Comparison of ENCODE assay signal across 20 cellular contexts in the genomic region with DNA sequence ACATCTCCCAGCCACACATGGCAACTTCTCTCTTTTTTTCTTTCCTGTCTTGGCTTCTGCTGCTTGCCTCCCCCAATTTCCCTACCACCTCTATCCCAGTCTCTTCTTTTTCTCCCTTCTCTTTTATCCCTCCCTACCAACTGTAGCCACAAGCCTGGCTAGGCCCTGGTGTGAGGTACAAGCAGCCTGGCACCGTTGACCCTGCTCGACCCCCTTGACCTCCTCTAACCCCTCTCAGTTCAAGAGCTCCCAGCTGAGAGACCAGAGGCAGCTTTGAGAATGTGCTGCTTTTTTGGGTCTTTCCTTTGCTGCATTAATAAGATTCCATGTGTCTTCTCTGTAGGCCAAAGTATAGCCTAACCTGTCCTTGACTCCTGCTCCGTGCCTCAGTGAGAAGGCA. TPM values are rescaled to one million over a fixed set of nuclear protein-coding genes. Genes with fewer than 3 reads are reported as not detected.
DNase-seq lines count a peak whose midpoint lies in the region; ATAC-seq and TF ChIP-seq lines count a peak whose summit lies in the region.
"Had no signal": no experiment of that assay in that cellular context is flagged by ENCODE, and none has a peak within 500 bp of the region (broad histone marks: within the 10 kb centered on the region; RNA-seq: fewer than 3 reads in every experiment).

No MANE protein-coding gene starts in this region.

- no peak overlapping the region for H3K4me3 Mint-ChIP-seq in HFFc6
- no peak overlapping the region for H3K4me3 Mint-ChIP-seq in WTC11
- no peak overlapping the region for H3K4me3 Mint-ChIP-seq in neural crest cell
- no peak overlapping the region for H3K4me3 Mint-ChIP-seq in stimulated activated effector memory CD8-positive, alpha-beta T cell treated with anti-CD3 and anti-CD28 coated beads, Interleukin-12 subunit alpha, Interleukin-12 subunit beta, amount 100 ng/mL, for 72 hours
- H3K4me3 Mint-ChIP-seq: CD8-positive, alpha-beta T cell had no signal

- no peaks in the 10 kb centered on the region for H3K27me3 ChIP-seq in stomach

- peaks cover 0 to 3% (median 0%) of the 10 kb centered on the region in 4 donors for H3K9me3 ChIP-seq in stomach

- H3K27me3 Mint-ChIP-seq in HFFc6 (ENCODE audit: insufficient read depth) (no peaks in the 10 kb centered on the region), WTC11 (ENCODE audit: low read depth) (no peaks in the 10 kb centered on the region), neural crest cell (ENCODE audit: low read depth) (no peaks in the 10 kb centered on the region)

- TF ChIP-seq POLR2A in stomach (IDR thresholded peaks at IDR 0.05) = no peak

- ATAC-seq in WTC11 = no peak
- ATAC-seq in stimulated activated effector memory CD8-positive, alpha-beta T cell treated with anti-CD3 and anti-CD28 coated beads, Interleukin-12 subunit alpha, Interleukin-12 subunit beta, amount 100 ng/mL, for 72 hours = no peak
- ATAC-seq: CD8-positive, alpha-beta T cell; GM12878; K562; SK-N-SH treated with all-trans-retinoic acid at 6 μM for 48 hours had no signal

- no peak for TF ChIP-seq EP300 in stomach (IDR thresholded peaks at IDR 0.05)

- H3K9me3 Mint-ChIP-seq in HFFc6 = peaks cover 8% of the 10 kb centered on the region
- H3K9me3 Mint-ChIP-seq in WTC11 = peaks cover 10% of the 10 kb centered on the region
- H3K9me3 Mint-ChIP-seq in neural crest cell = peaks cover 3% of the 10 kb centered on the region
- H3K9me3 Mint-ChIP-seq in stimulated activated effector memory CD8-positive, alpha-beta T cell treated with anti-CD3 and anti-CD28 coated beads, Interleukin-12 subunit alpha, Interleukin-12 subunit beta, amount 100 ng/mL, for 72 hours = peaks cover 7% of the 10 kb centered on the region

- intact Hi-C loops in stomach (cut with DNase I; ENCODE audit: low total_unique reads) = no loop called here

- H3K27ac Mint-ChIP-seq in HFFc6 (peak overlapping the region; percentile 84), WTC11 (peak overlapping the region; percentile 26), neural crest cell (ENCODE audit: unreplicated experiment) (peak overlapping the region; percentile 72)
- peak overlapping the region; percentile 10 for H3K27ac Mint-ChIP-seq in stimulated activated effector memory CD8-positive, alpha-beta T cell treated with anti-CD3 and anti-CD28 coated beads, Interleukin-12 subunit alpha, Interleukin-12 subunit beta, amount 100 ng/mL, for 72 hours
- H3K27ac Mint-ChIP-seq: CD8-positive, alpha-beta T cell had no signal

- CTCF ChIA-PET in WTC11 (lab: Charles Lee) = interaction anchor here (1.2 kb wide), 1 partner anchor 8 kb away, joined by 12 read pairs; no protein-coding TSS in a partner anchor

- DNase-seq in HFFc6 = no peak
- DNase-seq in WTC11 (ENCODE audit: low spot score) = peak; percentile 4
- DNase-seq in neural crest cell (ENCODE audit: low read depth, low spot score) = no peak
- no peak for DNase-seq in stimulated activated effector memory CD8-positive, alpha-beta T cell treated with anti-CD3 and anti-CD28 coated beads, Interleukin-12 subunit alpha, Interleukin-12 subunit beta, amount 100 ng/mL, for 72 hours (ENCODE audit: low spot score in 2 of 2)
- DNase-seq in HCEC 1CT = no peak
- no peak for DNase-seq in stomach
- DNase-seq in activated CD4-positive, alpha-beta T cell treated with anti-CD3 and anti-CD28 coated beads, Interleukin-2, amount 50 U/mL, for 4 hours = no peak
- DNase-seq: CD8-positive, alpha-beta T cell; DMS79 treated with DMSO at 0.1 percent for 48 hours; MV-4-11; NCI-H1417; NCI-H187 treated with DMSO at 0.1 percent for 48 hours; NCI-H526 treated with DMSO at 0.1 percent for 48 hours; SHP77 had no signal

- H3K36me3 Mint-ChIP-seq in HFFc6 (ENCODE audit: low read depth) (peaks cover 34% of the 10 kb centered on the region), WTC11 (peaks cover 18% of the 10 kb centered on the region), neural crest cell (ENCODE audit: low read depth) (peaks cover 8% of the 10 kb centered on the region)
- peaks cover 7% of the 10 kb centered on the region for H3K36me3 Mint-ChIP-seq in stimulated activated effector memory CD8-positive, alpha-beta T cell treated with anti-CD3 and anti-CD28 coated beads, Interleukin-12 subunit alpha, Interleukin-12 subunit beta, amount 100 ng/mL, for 72 hours
- H3K36me3 Mint-ChIP-seq: CD8-positive, alpha-beta T cell had no signal

- H3K4me1 Mint-ChIP-seq in HFFc6 (ENCODE audit: low read depth) (peaks cover 65% of the 10 kb centered on the region), WTC11 (0 out of 2 replicates have a peak, but pooled peaks cover 5% of the 10 kb centered on the region), neural crest cell (peaks cover 19% of the 10 kb centered on the region)
- peaks cover 7% of the 10 kb centered on the region for H3K4me1 Mint-ChIP-seq in stimulated activated effector memory CD8-positive, alpha-beta T cell treated with anti-CD3 and anti-CD28 coated beads, Interleukin-12 subunit alpha, Interleukin-12 subunit beta, amount 100 ng/mL, for 72 hours

- POLR2A ChIA-PET in WTC11 (lab: Charles Lee) = interaction anchor here (0.6 kb wide), 1 partner anchor 20 kb away, joined by 4 read pairs; no protein-coding TSS in a partner anchor

- H3K27ac ChIP-seq in stomach = no peak overlapping the region
- H3K27ac ChIP-seq: BLaER1, HL-60 had no signal

- H3K36me3 ChIP-seq in stomach = peaks cover 0 to 68% (median 53%) of the 10 kb centered on the region in 4 donors
- H3K36me3 ChIP-seq: BLaER1 had no signal

- H3K4me1 ChIP-seq in stomach = no peaks in the 10 kb centered on the region
- H3K4me1 ChIP-seq: BLaER1 had no signal

- no peak for TF ChIP-seq CTCF in HFFc6 (IDR thresholded peaks at IDR 0.05)
- no peak for TF ChIP-seq CTCF in WTC11 (IDR thresholded peaks at IDR 0.05)
- TF ChIP-seq CTCF in neural crest cell (conservative IDR thresholded peaks at IDR 0.05) = no peak
- TF ChIP-seq CTCF in stomach (IDR thresholded peaks at IDR 0.05) = no peak

- 81 to 92% (median 85%) methylated on average over 3 of the region's 3 CpGs for WGBS in stomach, 5 donors

- no peak overlapping the region for H3K4me3 ChIP-seq in stomach
- H3K4me3 ChIP-seq: BLaER1, GM12878, K562 had no signal

TF ChIP-seq in WTC11, 78 proteins besides CTCF, POLR2A, EP300 and RAD21:
- no peak for TF ChIP-seq KAT7 (CRISPR knock-in tag; IDR thresholded peaks at IDR 0.05; ENCODE audit: borderline replicate concordance)
- TF ChIP-seq, protein P1, sequence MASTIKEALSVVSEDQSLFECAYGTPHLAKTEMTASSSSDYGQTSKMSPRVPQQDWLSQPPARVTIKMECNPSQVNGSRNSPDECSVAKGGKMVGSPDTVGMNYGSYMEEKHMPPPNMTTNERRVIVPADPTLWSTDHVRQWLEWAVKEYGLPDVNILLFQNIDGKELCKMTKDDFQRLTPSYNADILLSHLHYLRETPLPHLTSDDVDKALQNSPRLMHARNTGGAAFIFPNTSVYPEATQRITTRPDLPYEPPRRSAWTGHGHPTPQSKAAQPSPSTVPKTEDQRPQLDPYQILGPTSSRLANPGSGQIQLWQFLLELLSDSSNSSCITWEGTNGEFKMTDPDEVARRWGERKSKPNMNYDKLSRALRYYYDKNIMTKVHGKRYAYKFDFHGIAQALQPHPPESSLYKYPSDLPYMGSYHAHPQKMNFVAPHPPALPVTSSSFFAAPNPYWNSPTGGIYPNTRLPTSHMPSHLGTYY (CRISPR knock-in tag; IDR thresholded peaks at IDR 0.05) = no peak

RNA-seq across cellular contexts. Expression of a gene that starts 32.3 kb away (rescaled TPM):
- total RNA-seq in HFFc6 (2021; fragmentation: NEBNext Ultra II Directional; extraction: Animal tissue kit (Norgen Biotek cat#: 25700)) = 10 to 100 TPM; 18.0 to 28.9 (median 24.5) TPM
- 31.9 to 39.2 TPM (median 39.0 TPM) in 3 replicates for total RNA-seq in WTC11 (2021)
- total RNA-seq in neural crest cell = 15.4 and 17.9 TPM in 2 replicates
- total RNA-seq in stomach = 10 to 100 TPM in 3 of 5 donors, not detected in 2; 10.9 to 22.8 (median 21.3) TPM
- polyA plus RNA-seq in stomach = 10 to 100 TPM; 10.9 to 18.4 (median 15.1) TPM

RNA-seq across cellular contexts. Expression of a gene that starts 48.0 kb away (rescaled TPM):
- total RNA-seq in HFFc6 (2021; fragmentation: NEBNext Ultra II Directional; extraction: Animal tissue kit (Norgen Biotek cat#: 25700)) = 10 to 100 TPM; 18.5 to 27.1 (median 23.9) TPM
- 35.6 to 38.5 TPM (median 37.4 TPM) in 3 replicates for total RNA-seq in WTC11 (2021)
- 39.3 and 39.5 TPM in 2 replicates for total RNA-seq in neural crest cell
- total RNA-seq in stomach = 100 to 1,000 TPM in 2 of 5 donors, 10 to 100 TPM in 3; 24.0 to 221 (median 40.2) TPM
- 10 to 100 TPM; 10.3 to 13.4 (median 11.3) TPM for polyA plus RNA-seq in stomach

RNA-seq across cellular contexts. Expression of a gene that starts 56.7 kb away (rescaled TPM):
- 10 to 100 TPM; 17.7 to 46.5 (median 22.0) TPM for total RNA-seq in HFFc6 (2021; fragmentation: NEBNext Ultra II Directional; extraction: Animal tissue kit (Norgen Biotek cat#: 25700))
- total RNA-seq in WTC11 (2021) (3.9 to 4.1 TPM (median 4.0 TPM) in 3 replicates), neural crest cell (0.26 and 0.43 TPM in 2 replicates), stomach (100 to 1,000 TPM in 2 of 5 donors, 10 to 100 TPM in 3; 29.3 to 125 (median 80.5) TPM)
- polyA plus RNA-seq in stomach = 10 to 100 TPM; 44.0 to 56.4 (median 47.7) TPM
- total RNA-seq: CD8-positive, alpha-beta T cell; G401 had no signal

Comparison
In these comparisons a context has a peak if more than half of its experiments do, and no peak if none do; other contexts are left out.
1. H3K27ac Mint-ChIP-seq: peak in every context shown above with its lines; median percentile 84 in HFFc6; 72 in neural crest cell; 26 in WTC11; 10 in stimulated activated effector memory CD8-positive, alpha-beta T cell treated with anti-CD3 and anti-CD28 coated beads, Interleukin-12 subunit alpha, Interleukin-12 subunit beta, amount 100 ng/mL, for 72 hours.